Comparison of ENCODE assay signal across 24 cellular contexts in genomic region chr2:124540805-124541204, GRCh38.
"Had no signal": no experiment of that assay in that cellular context is flagged by ENCODE, and none has a peak within 500 bp of the region (broad histone marks: within the 10 kb centered on the region; RNA-seq: fewer than 3 reads in every experiment).

No MANE protein-coding gene starts in this region.

- H3K9me3 ChIP-seq: colonic mucosa, esophagus squamous epithelium, gastrocnemius medialis, heart right ventricle, left lung, lower lobe of right lung, mucosa of descending colon had no signal

- H3K36me3 Mint-ChIP-seq: mesothelial cell of epicardium, naive B cell had no signal

- H3K4me3 ChIP-seq: colonic mucosa, esophagus squamous epithelium, gastrocnemius medialis, heart right ventricle, left lung, lower lobe of right lung, mucosa of descending colon had no signal

- H3K4me1 ChIP-seq: colonic mucosa, esophagus squamous epithelium, gastrocnemius medialis, left lung, lower lobe of right lung had no signal

- H3K27ac Mint-ChIP-seq: dendritic cell treated with granulocyte-macrophage colony-stimulating factor and Interleukin-4, amounts not matched to agents 40 ng/mL and 50 ng/mL, for 4 days; effector memory CD8-positive, alpha-beta T cell; endodermal cell; mesothelial cell of epicardium; naive B cell had no signal

- H3K4me3 Mint-ChIP-seq: dendritic cell treated with granulocyte-macrophage colony-stimulating factor and Interleukin-4, amounts not matched to agents 40 ng/mL and 50 ng/mL, for 4 days; effector memory CD8-positive, alpha-beta T cell; endodermal cell; mesothelial cell of epicardium; naive B cell had no signal

- H3K36me3 ChIP-seq: colonic mucosa, esophagus squamous epithelium, gastrocnemius medialis, heart right ventricle, left lung, lower lobe of right lung had no signal

- H3K9me3 Mint-ChIP-seq: dendritic cell treated with granulocyte-macrophage colony-stimulating factor and Interleukin-4, amounts not matched to agents 40 ng/mL and 50 ng/mL, for 4 days; endodermal cell; mesothelial cell of epicardium had no signal

- ATAC-seq: effector memory CD8-positive, alpha-beta T cell; esophagus mucosa; gastrocnemius medialis; left lung; lower lobe of right lung; mucosa of descending colon had no signal

- H3K4me1 Mint-ChIP-seq: mesothelial cell of epicardium, naive B cell had no signal

- DNase-seq: colonic mucosa; cortex of kidney; effector CD8-positive, alpha-beta T cell; effector memory CD8-positive, alpha-beta T cell; endodermal cell; erythroblast; esophagus squamous epithelium; foreskin fibroblast; foreskin melanocyte; gastrocnemius medialis; glutamatergic neuron; head of caudate nucleus; heart right ventricle; hippocampal formation; left cardiac atrium; left lung; lower lobe of right lung; mesenchymal stem cell; mucosa of descending colon; naive B cell had no signal

- H3K27ac ChIP-seq: colonic mucosa, epithelial cell of prostate, esophagus squamous epithelium, gastrocnemius medialis, heart right ventricle, left lung, lower lobe of right lung had no signal

- H3K27me3 Mint-ChIP-seq: dendritic cell treated with granulocyte-macrophage colony-stimulating factor and Interleukin-4, amounts not matched to agents 40 ng/mL and 50 ng/mL, for 4 days; effector memory CD8-positive, alpha-beta T cell; naive B cell had no signal

- H3K27me3 ChIP-seq: colonic mucosa, gastrocnemius medialis, heart right ventricle, left lung had no signal
